19 cellular contexts compared by ENCODE assay signal in genomic region chr2:42194428-42194827, GRCh38. TPM values are rescaled to one million over a fixed set of nuclear protein-coding genes. Genes with fewer than 3 reads are reported as not detected.
DNase-seq lines count a peak whose midpoint lies in the region; ATAC-seq, FAIRE-seq and TF ChIP-seq lines count a peak whose summit lies in the region.
"Had no signal": no experiment of that assay in that cellular context is flagged by ENCODE, and none has a peak within 500 bp of the region (broad histone marks: within the 10 kb centered on the region; RNA-seq: fewer than 3 reads in every experiment).

No MANE protein-coding gene starts in this region.

- H3K9me3 ChIP-seq in HepG2 (ENCODE audit: low read length) = no peaks in the 10 kb centered on the region

- BruUV-seq in HepG2 (replicated peaks; lab: Mats Ljungman, UMichigan) = no TSS peak

- CTCF ChIA-PET in activated CD4-positive, alpha-beta T cell treated with anti-CD3 and anti-CD28 coated beads, Interleukin-2, amount 10 ng/mL, durations not matched to agents 7 days and 5 days (lab: Charles Lee) = interaction anchor here (0.6 to 1.6 kb wide), 4 partner anchors 12 to 160 kb away, joined by 3 to 4 read pairs (median 3); no protein-coding TSS in a partner anchor
- CTCF ChIA-PET in HepG2 (lab: Yijun Ruan, JAX; ENCODE audit: low intra/inter-chr PET ratio, low total read pairs) = no interaction called here

- intact Hi-C loops in HepG2 (cut with micrococcal nuclease; ENCODE audit: unreplicated experiment) = no loop called here

- no peak for TF ChIP-seq POLR2A in HepG2 (IDR thresholded peaks at IDR 0.05; ENCODE audit: insufficient read depth in 1 of 2, low read depth in 2 of 2, low read length in 2 of 2)
- no peak for TF ChIP-seq POLR2A in erythroblast (IDR thresholded peaks at IDR 0.05; ENCODE audit: low read length)

- POLR2A ChIA-PET in activated CD4-positive, alpha-beta T cell treated with anti-CD3 and anti-CD28 coated beads, Interleukin-2, amount 10 ng/mL, durations not matched to agents 7 days and 5 days (lab: Charles Lee) = interaction anchor here (0.6 kb wide), 1 partner anchor 67 kb away, joined by 3 read pairs; no protein-coding TSS in a partner anchor
- POLR2A ChIA-PET in HepG2 (lab: Yijun Ruan, JAX) = interaction anchor here (0.8 to 4.2 kb wide), 12 partner anchors 11 to 102 kb away, joined by 3 to 33 read pairs (median 5); no protein-coding TSS in a partner anchor

- TF ChIP-seq RAD21 in HepG2 (CRISPR knock-in tag; IDR thresholded peaks at IDR 0.05) = no peak

- WGBS in HepG2 (ENCODE audit: low lambda C conversion rate) = 59% methylated on average over 4 of the region's 4 CpGs

- H2AFZ ChIP-seq in HepG2 (ENCODE audit: low read length) = no peak overlapping the region
- H2AFZ ChIP-seq: GM23248 had no signal

- H3K4me1 Mint-ChIP-seq in activated CD4-positive, alpha-beta T cell treated with anti-CD3 and anti-CD28 coated beads, Interleukin-2, amount 10 ng/mL, durations not matched to agents 7 days and 5 days = peaks cover 66% of the 10 kb centered on the region
- peaks cover 74% of the 10 kb centered on the region for H3K4me1 Mint-ChIP-seq in stimulated activated memory B cell treated with anti-CD40 and anti-IgM and Interleukin-4, amounts not matched to agents 10 μg/mL and 1 μg/mL and 100 μg/mL, for 72 hours
- H3K4me1 Mint-ChIP-seq in progenitor cell of endocrine pancreas (ENCODE audit: low read depth) = peaks cover 20% of the 10 kb centered on the region

- in situ Hi-C loops in HepG2 (cut with HindIII; ENCODE audit: extremely low pct_ligation_motif_present, low pct_unique_long_range_greater_than_20kb) = loop anchor here (25.0 kb wide), 1 partner anchor 332 kb away; no protein-coding TSS in a partner anchor

- peak overlapping the region; percentile 71 for H3K27ac Mint-ChIP-seq in activated CD4-positive, alpha-beta T cell treated with anti-CD3 and anti-CD28 coated beads, Interleukin-2, amount 10 ng/mL, durations not matched to agents 7 days and 5 days
- peak overlapping the region; percentile 46 for H3K27ac Mint-ChIP-seq in stimulated activated memory B cell treated with anti-CD40 and anti-IgM and Interleukin-4, amounts not matched to agents 10 μg/mL and 1 μg/mL and 100 μg/mL, for 72 hours
- H3K27ac Mint-ChIP-seq in progenitor cell of endocrine pancreas = no peak overlapping the region

- H4K20me1 ChIP-seq in HepG2 (ENCODE audit: insufficient read depth, low read length) = peaks cover 61% of the 10 kb centered on the region

- H3K9me3 Mint-ChIP-seq in activated CD4-positive, alpha-beta T cell treated with anti-CD3 and anti-CD28 coated beads, Interleukin-2, amount 10 ng/mL, durations not matched to agents 7 days and 5 days = no peaks in the 10 kb centered on the region
- H3K9me3 Mint-ChIP-seq in stimulated activated memory B cell treated with anti-CD40 and anti-IgM and Interleukin-4, amounts not matched to agents 10 μg/mL and 1 μg/mL and 100 μg/mL, for 72 hours = peaks cover 3% of the 10 kb centered on the region
- H3K9me3 Mint-ChIP-seq in progenitor cell of endocrine pancreas (ENCODE audit: low read depth) = peaks cover 3% of the 10 kb centered on the region

- FAIRE-seq in HepG2 (lab: Jason Lieb, UNC) = no peak

- no peaks in the 10 kb centered on the region for H3K27me3 Mint-ChIP-seq in activated CD4-positive, alpha-beta T cell treated with anti-CD3 and anti-CD28 coated beads, Interleukin-2, amount 10 ng/mL, durations not matched to agents 7 days and 5 days
- H3K27me3 Mint-ChIP-seq in stimulated activated memory B cell treated with anti-CD40 and anti-IgM and Interleukin-4, amounts not matched to agents 10 μg/mL and 1 μg/mL and 100 μg/mL, for 72 hours = no peaks in the 10 kb centered on the region
- no peaks in the 10 kb centered on the region for H3K27me3 Mint-ChIP-seq in progenitor cell of endocrine pancreas

- H3K27ac ChIP-seq in VCaP = peak overlapping the region; percentile 8
- peak overlapping the region; percentile 98 for H3K27ac ChIP-seq in HepG2 (ENCODE audit: extremely low read length, insufficient read depth, low read length)
- H3K27ac ChIP-seq: C4-2B, GM23248, HL-60 had no signal

- no peaks in the 10 kb centered on the region for H3K27me3 ChIP-seq in HepG2 (ENCODE audit: control insufficient read depth in 1 of 2, insufficient read depth in 2 of 2, low read length in 2 of 2)

- peak overlapping the region; percentile 38 for H3K9ac ChIP-seq in HepG2 (ENCODE audit: insufficient read depth, low read depth, low read length)
- H3K9ac ChIP-seq: GM23248 had no signal

- no peak overlapping the region for H3K4me3 Mint-ChIP-seq in activated CD4-positive, alpha-beta T cell treated with anti-CD3 and anti-CD28 coated beads, Interleukin-2, amount 10 ng/mL, durations not matched to agents 7 days and 5 days
- H3K4me3 Mint-ChIP-seq in stimulated activated memory B cell treated with anti-CD40 and anti-IgM and Interleukin-4, amounts not matched to agents 10 μg/mL and 1 μg/mL and 100 μg/mL, for 72 hours = no peak overlapping the region
- no peak overlapping the region for H3K4me3 Mint-ChIP-seq in progenitor cell of endocrine pancreas (ENCODE audit: low read depth)

- H3K4me3 ChIP-seq in HepG2 (replicated peaks in 1 of 3; ENCODE audit: insufficient read depth in 1 of 3, low read depth in 2 of 3, low read length in 3 of 3) = peak overlapping the region in 1 of 3 experiments; percentile 6; a peak in 2 of 6 replicates
- H3K4me3 ChIP-seq: GM23248 had no signal

- H3K36me3 ChIP-seq in HepG2 (replicated peaks in 1 of 2; ENCODE audit: control insufficient read depth in 1 of 2, insufficient read depth in 2 of 2, low read length in 2 of 2) = peaks cover 4 to 24% of the 10 kb centered on the region in 2 experiments

- no peak for TF ChIP-seq EP300 in HepG2 (IDR thresholded peaks at IDR 0.05; ENCODE audit: low read depth in 2 of 2, low read length in 2 of 2)
- TF ChIP-seq EP300 in HepG2 (CRISPR knock-in tag; IDR thresholded peaks at IDR 0.05; ENCODE audit: borderline replicate concordance) = no peak

- peaks cover 21% of the 10 kb centered on the region for H3K36me3 Mint-ChIP-seq in activated CD4-positive, alpha-beta T cell treated with anti-CD3 and anti-CD28 coated beads, Interleukin-2, amount 10 ng/mL, durations not matched to agents 7 days and 5 days (ENCODE audit: low read depth)
- H3K36me3 Mint-ChIP-seq in stimulated activated memory B cell treated with anti-CD40 and anti-IgM and Interleukin-4, amounts not matched to agents 10 μg/mL and 1 μg/mL and 100 μg/mL, for 72 hours = peaks cover 25% of the 10 kb centered on the region
- H3K36me3 Mint-ChIP-seq in progenitor cell of endocrine pancreas (ENCODE audit: insufficient read depth) = no peaks in the 10 kb centered on the region

- H3K4me1 ChIP-seq in HepG2 (ENCODE audit: insufficient read depth, low read length) = peaks cover 100% of the 10 kb centered on the region

- ATAC-seq in HepG2 = no peak
- no peak for ATAC-seq in stimulated activated memory B cell treated with anti-CD40 and anti-IgM and Interleukin-4, amounts not matched to agents 10 μg/mL and 1 μg/mL and 100 μg/mL, for 72 hours

- H3K4me2 ChIP-seq in HepG2 (ENCODE audit: low read depth, low read length) = peak overlapping the region; percentile 76

- DNase-seq in activated CD4-positive, alpha-beta T cell treated with anti-CD3 and anti-CD28 coated beads, Interleukin-2, amount 10 ng/mL, durations not matched to agents 7 days and 5 days = no peak
- DNase-seq in activated CD4-positive, alpha-beta T cell treated with anti-CD3 and anti-CD28 coated beads for 4 hours = no peak
- DNase-seq in HepG2 (ENCODE audit: low spot score) (no peak), UCSD-AML1 (lab: John Stamatoyannopoulos, UW; ENCODE audit: unreplicated experiment) (no peak), progenitor cell of endocrine pancreas (ENCODE audit: low spot score, unreplicated experiment) (no peak), erythroblast (lab: John Stamatoyannopoulos, UW) (no peak)
- DNase-seq: GF-D8; GM23248; KBM-7; NCI-H1092; NCI-H2227 treated with DMSO at 0.1 percent for 48 hours; NCI-H524 treated with DMSO at 0.1 percent for 48 hours; NK-92 treated with Interleukin-12 subunit alpha and Interleukin-12 subunit beta, amount 100 ng/mL, for 24 hours; OCI-M1; RPMI8226 had no signal

- TF ChIP-seq CTCF in VCaP (conservative IDR thresholded peaks at IDR 0.05) = no peak
- TF ChIP-seq CTCF in HepG2 (CRISPR knock-in tag; IDR thresholded peaks at IDR 0.05) = no peak
- no peak for TF ChIP-seq CTCF in progenitor cell of endocrine pancreas (IDR thresholded peaks at IDR 0.05; ENCODE audit: unreplicated experiment)

- H3K79me2 ChIP-seq in HepG2 (ENCODE audit: insufficient read depth, low read length) = peaks cover 100% of the 10 kb centered on the region

TF ChIP-seq in HepG2, 621 proteins besides CTCF, POLR2A, EP300 and RAD21 (continues in another document):
- TF ChIP-seq CHD2 (IDR thresholded peaks at IDR 0.05; ENCODE audit: low read depth, low read length) = no peak
- TF ChIP-seq HMGA1 (CRISPR knock-in tag; conservative IDR thresholded peaks at IDR 0.05) = no peak
- TF ChIP-seq RBAK (CRISPR knock-in tag; IDR thresholded peaks at IDR 0.05) = no peak

RNA-seq across cellular contexts. Expression of gene EML4, which starts 25.3 kb away (rescaled TPM):
- 10 to 100 TPM; 93.8 to 99.6 TPM for total RNA-seq in activated CD4-positive, alpha-beta T cell treated with anti-CD3 and anti-CD28 coated beads, Interleukin-2, amount 10 ng/mL, durations not matched to agents 7 days and 5 days
- total RNA-seq in HepG2 (2016; rRNA removed; fragmentation: Illumina TruSeq; extraction: Trizol) (243 and 362 TPM in 2 replicates), progenitor cell of endocrine pancreas (75.7 and 79.1 TPM in 2 replicates)
- total RNA-seq in HepG2 (2016; cell fraction: cytosol; rRNA removed; fragmentation: Illumina TruSeq; extraction: Trizol; ENCODE audit: low read depth) = 33.1 and 38.2 TPM in 2 replicates
- 236 and 353 TPM in 2 replicates for total RNA-seq in HepG2 (2016; cell fraction: insoluble cytoplasmic fraction; rRNA removed; fragmentation: Illumina TruSeq; extraction: Trizol)
- 84.2 and 89.8 TPM in 2 replicates for total RNA-seq in HepG2 (2016; cell fraction: membrane; rRNA removed; fragmentation: Illumina TruSeq; extraction: Trizol)
- 261 and 283 TPM in 2 replicates for total RNA-seq in HepG2 (2016; cell fraction: nucleus; rRNA removed; fragmentation: Illumina TruSeq; extraction: Trizol)
- 355 and 476 TPM in 2 replicates for polyA plus RNA-seq in HepG2 (2011; rRNA removed)
- 199 and 296 TPM in 2 replicates for polyA plus RNA-seq in HepG2 (2011; cell fraction: cytosol; rRNA removed)
- 364 and 369 TPM in 2 replicates for polyA plus RNA-seq in HepG2 (2011; cell fraction: nucleus; rRNA removed)
- 244 and 400 TPM in 2 replicates for polyA plus RNA-seq in HepG2 (2012)
- polyA plus RNA-seq in HepG2 (2016; cell fraction: cytosol; fragmentation: Illumina TruSeq; extraction: Trizol; ENCODE audit: low read depth) = 6.9 and 8.0 TPM in 2 replicates
- 247 and 266 TPM in 2 replicates for polyA plus RNA-seq in HepG2 (2016; cell fraction: insoluble cytoplasmic fraction; fragmentation: Illumina TruSeq; extraction: Trizol; ENCODE audit: low read depth)
- polyA plus RNA-seq in HepG2 (2016; cell fraction: membrane; fragmentation: Illumina TruSeq; extraction: Trizol; ENCODE audit: low read depth) = 32.1 and 33.7 TPM in 2 replicates
- 219 and 231 TPM in 2 replicates for polyA plus RNA-seq in HepG2 (2016; cell fraction: nucleus; fragmentation: Illumina TruSeq; extraction: Trizol; ENCODE audit: insufficient read depth, low read depth)
- 36.9 and 556 TPM in 2 replicates for polyA minus RNA-seq in HepG2 (2011; rRNA and poly(A)+ RNA removed; ENCODE audit: low replicate concordance)
- 400 and 421 TPM in 2 replicates for polyA minus RNA-seq in HepG2 (2011; cell fraction: cytosol; rRNA and poly(A)+ RNA removed)
- 1,279 and 1,350 TPM in 2 replicates for polyA minus RNA-seq in HepG2 (2011; cell fraction: nucleus; rRNA and poly(A)+ RNA removed)
